In the genomic region with DNA sequence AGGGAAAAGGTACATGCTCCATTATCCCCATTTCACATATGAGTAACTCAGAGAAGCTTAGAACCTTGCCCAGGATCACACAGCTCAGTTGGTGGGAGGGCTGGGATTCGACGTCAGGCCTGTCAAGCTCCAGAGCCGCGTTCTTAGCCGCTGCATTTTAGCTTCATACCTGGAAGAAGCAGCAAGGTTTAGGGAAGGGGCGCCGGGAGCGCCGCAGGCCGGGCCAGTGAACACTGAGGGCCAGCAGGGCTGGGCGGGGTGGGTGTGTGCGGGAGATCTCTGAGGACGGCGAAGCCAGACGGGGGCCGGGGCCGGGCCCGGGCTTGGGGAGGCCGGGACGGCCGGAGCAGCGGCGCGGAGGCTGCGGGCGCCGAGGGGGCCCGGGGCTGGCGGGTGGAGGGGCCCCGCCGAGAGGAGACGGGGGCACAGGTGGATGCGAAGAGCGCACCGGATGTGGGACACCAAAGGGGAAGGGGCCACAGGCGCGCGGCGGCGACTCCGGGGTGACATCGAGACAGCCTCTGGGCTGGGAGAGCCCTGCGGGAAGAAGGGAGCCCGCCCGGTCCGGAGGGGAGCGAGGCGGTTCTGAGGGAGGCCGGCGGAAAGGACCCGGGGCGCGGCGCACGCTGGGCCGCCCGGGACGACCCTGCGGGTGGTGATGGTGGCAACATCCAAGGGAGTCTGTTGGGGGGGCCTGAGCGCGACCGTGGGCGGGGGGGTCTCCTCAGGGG, we compare ENCODE assay signal across 8 cellular contexts. TPM values are rescaled to one million over a fixed set of nuclear protein-coding genes. Genes with fewer than 3 reads are reported as not detected.
DNase-seq lines count a peak whose midpoint lies in the region; ATAC-seq and TF ChIP-seq lines count a peak whose summit lies in the region.

No MANE protein-coding gene starts in this region.

- H3K4me1 ChIP-seq in DOHH2 (ENCODE audit: control insufficient read depth, low read length): peaks cover 15% of the 10 kb centered on the region
- H3K4me1 ChIP-seq in esophagus (ENCODE audit: control insufficient read depth in 2 of 2, insufficient read depth in 2 of 2, low read length in 1 of 2): peaks cover 0 to 11% of the 10 kb centered on the region in 2 donors
- peaks cover 16% of the 10 kb centered on the region for H3K4me1 ChIP-seq in neural progenitor cell
- peaks cover 23% of the 10 kb centered on the region for H3K4me1 ChIP-seq in thymus (ENCODE audit: control insufficient read depth, insufficient read depth, low read length)

- peaks cover 17% of the 10 kb centered on the region for H3K4me1 Mint-ChIP-seq in neural progenitor cell

- H3K79me2 ChIP-seq in DOHH2 (ENCODE audit: control insufficient read depth, low read length) (peaks cover 43% of the 10 kb centered on the region), neural progenitor cell (ENCODE audit: low read depth) (peaks cover 8% of the 10 kb centered on the region)

- H4K20me1 ChIP-seq in DOHH2 (ENCODE audit: control insufficient read depth, insufficient read depth, low read depth, low read length): no peaks in the 10 kb centered on the region
- peaks cover 19% of the 10 kb centered on the region for H4K20me1 ChIP-seq in neural progenitor cell (ENCODE audit: low read depth)

- H3K9me3 ChIP-seq in DOHH2 (ENCODE audit: control insufficient read depth, insufficient read depth, low read length) (no peaks in the 10 kb centered on the region), esophagus (ENCODE audit: control insufficient read depth in 2 of 2, insufficient read depth in 1 of 2, low read depth in 1 of 2, low read length in 1 of 2) (no peaks in the 10 kb centered on the region), neural progenitor cell (ENCODE audit: low read depth) (no peaks in the 10 kb centered on the region), thymus (ENCODE audit: control insufficient read depth) (no peaks in the 10 kb centered on the region)

- H3K9me2 ChIP-seq in DOHH2 (replicated peaks; ENCODE audit: control insufficient read depth, low read length): no peaks in the 10 kb centered on the region

- peak overlapping the region; percentile 61 for H3K27ac ChIP-seq in DOHH2 (ENCODE audit: low read depth, low read length)
- peak overlapping the region; percentile 92 to 93 for H3K27ac ChIP-seq in esophagus (ENCODE audit: low read depth in 2 of 2, low read length in 1 of 2)
- no peak overlapping the region for H3K27ac ChIP-seq in neural progenitor cell
- peak overlapping the region; percentile 96 for H3K27ac ChIP-seq in thymus (ENCODE audit: low read depth)

- H3K36me3 ChIP-seq in DOHH2 (ENCODE audit: control insufficient read depth, low read length) (peaks cover 44% of the 10 kb centered on the region), esophagus (ENCODE audit: control insufficient read depth in 2 of 2, insufficient read depth in 2 of 2, low read length in 1 of 2) (peaks cover 5 to 37% of the 10 kb centered on the region in 2 donors), neural progenitor cell (no peaks in the 10 kb centered on the region), thymus (ENCODE audit: control insufficient read depth, insufficient read depth) (peaks cover 52% of the 10 kb centered on the region)

- H3K9ac ChIP-seq in neural progenitor cell: peak overlapping the region; percentile 87

- peak overlapping the region; percentile 71 for H3K4me3 ChIP-seq in DOHH2 (ENCODE audit: low read length)
- H3K4me3 ChIP-seq in esophagus (ENCODE audit: low read depth in 1 of 2, low read length in 2 of 2): peak overlapping the region; percentile 56 to 82
- peak overlapping the region; percentile 73 for H3K4me3 ChIP-seq in neural progenitor cell
- peak overlapping the region; percentile 98 for H3K4me3 ChIP-seq in thymus (ENCODE audit: low read length)

- TF ChIP-seq CTCF in DOHH2 (IDR thresholded peaks at IDR 0.05; ENCODE audit: low read depth, low read length, poor library complexity, severe bottlenecking) (no peak), neural progenitor cell (IDR thresholded peaks at IDR 0.05) (no peak)

- H3K9me3 Mint-ChIP-seq in neural progenitor cell: no peaks in the 10 kb centered on the region

- no peaks in the 10 kb centered on the region for H3K27me3 ChIP-seq in DOHH2 (ENCODE audit: control insufficient read depth, low read length)
- H3K27me3 ChIP-seq in esophagus (ENCODE audit: control insufficient read depth in 1 of 2, insufficient read depth in 2 of 2, low read length in 2 of 2): no peaks in the 10 kb centered on the region
- no peaks in the 10 kb centered on the region for H3K27me3 ChIP-seq in neural progenitor cell
- no peaks in the 10 kb centered on the region for H3K27me3 ChIP-seq in thymus (ENCODE audit: control insufficient read depth, insufficient read depth)

- peak overlapping the region; percentile 88 for H2AFZ ChIP-seq in neural progenitor cell (replicated peaks)

- peaks cover 5% of the 10 kb centered on the region; the same call in 1 of the 2 replicates for H3F3A ChIP-seq in DOHH2 (ENCODE audit: control insufficient read depth, insufficient read depth)
- peaks cover 14% of the 10 kb centered on the region for H3F3A ChIP-seq in neural progenitor cell (ENCODE audit: low read depth)

- H3K36me3 Mint-ChIP-seq in neural progenitor cell: peaks cover 19% of the 10 kb centered on the region

- DNase-seq in KG1 (lab: John Stamatoyannopoulos, UW): peak; percentile 54
- DNase-seq in activated CD8-positive, alpha-beta memory T cell treated with anti-CD3 and anti-CD28 coated beads, Interleukin-2, amount 50 U/mL, for 1 hour (ENCODE audit: extremely low read depth): peak; percentile 21
- peak; percentile 61 for DNase-seq in neural progenitor cell (ENCODE audit: low spot score)
- DNase-seq in D341Med (ENCODE audit: low spot score): no peak

- H3K4me2 ChIP-seq in DOHH2 (ENCODE audit: low read length) (peak overlapping the region; percentile 60), neural progenitor cell (peak overlapping the region; percentile 81)

- ATAC-seq in GM21576 (IDR thresholded peaks at IDR 0.05; ENCODE audit: unreplicated experiment): peak; percentile 20

- peak overlapping the region; percentile 92 for H3K4me3 Mint-ChIP-seq in neural progenitor cell

- peaks cover 5% of the 10 kb centered on the region for H3K27me3 Mint-ChIP-seq in neural progenitor cell (ENCODE audit: insufficient read depth, low read depth)

- whole genome bisulfite sequencing in esophagus, 2 donors: 1% methylated on average over 60 to 63 of the region's 63 CpGs
- WGBS in thymus: under 1% methylated on average over 63 of the region's 63 CpGs

- peak overlapping the region; percentile 13 for H3K27ac Mint-ChIP-seq in neural progenitor cell

RNA-seq across cellular contexts. Expression of a gene that starts 0.5 kb away (rescaled TPM):
- polyA plus RNA-seq in esophagus (10 to 100 TPM; 13.5 to 14.9 TPM), thymus (21.2 TPM)
- total RNA-seq in neural progenitor cell (ENCODE audit: low replicate concordance): 12.4 and 32.1 TPM in 2 replicates

RNA-seq across cellular contexts. Expression of a gene that starts 25.5 kb away (rescaled TPM):
- polyA plus RNA-seq in esophagus (100 to 1,000 TPM; 109 to 156 TPM), thymus (106 TPM)
- 30.5 and 38.1 TPM in 2 replicates for total RNA-seq in neural progenitor cell (ENCODE audit: low replicate concordance)

RNA-seq across cellular contexts. Expression of a gene that starts 29.1 kb away (rescaled TPM):
- 10 to 100 TPM; 53.5 to 63.5 TPM for polyA plus RNA-seq in esophagus
- 51.3 and 66.7 TPM in 2 replicates for total RNA-seq in neural progenitor cell (ENCODE audit: low replicate concordance)
- 78.2 TPM for polyA plus RNA-seq in thymus
